Comparison of ENCODE assay signal across 14 cellular contexts in genomic region chr11:44729065-44729464, GRCh38. TPM values are rescaled to one million over a fixed set of nuclear protein-coding genes. Genes with fewer than 3 reads are reported as not detected.
DNase-seq lines count a peak whose midpoint lies in the region; ATAC-seq and TF ChIP-seq lines count a peak whose summit lies in the region.
"Had no signal": no experiment of that assay in that cellular context is flagged by ENCODE, and none has a peak within 500 bp of the region (broad histone marks: within the 10 kb centered on the region; RNA-seq: fewer than 3 reads in every experiment).

No MANE protein-coding gene starts in this region.

- H2AK5ac ChIP-seq in neuronal stem cell (ENCODE audit: low read depth, low read length), result no peak overlapping the region

- H3K27me3 ChIP-seq in GM23338 (ENCODE audit: insufficient read depth), result peaks cover 84% of the 10 kb centered on the region
- H3K27me3 ChIP-seq in right cardiac atrium (ENCODE audit: control insufficient read depth, insufficient read depth), result no peaks in the 10 kb centered on the region
- no peaks in the 10 kb centered on the region for H3K27me3 ChIP-seq in neuronal stem cell (ENCODE audit: control insufficient read depth in 3 of 3, insufficient read depth in 3 of 3, low read depth in 1 of 3, low read length in 3 of 3)
- H3K27me3 ChIP-seq: ascending aorta had no signal

- no peak overlapping the region for H2AFZ ChIP-seq in GM23338
- no peak overlapping the region for H2AFZ ChIP-seq in neuronal stem cell (ENCODE audit: low read length)

- H3K4me2 ChIP-seq in GM23338, result peak overlapping the region; percentile 94
- H3K4me2 ChIP-seq in neuronal stem cell (ENCODE audit: insufficient read depth, low read length, poor library complexity, severe bottlenecking), result peak overlapping the region; percentile 60

- H2BK15ac ChIP-seq in neuronal stem cell (ENCODE audit: low read length), result no peak overlapping the region

- CTCF ChIA-PET in WTC11 (lab: Charles Lee), result interaction anchor here (0.8 to 2.8 kb wide), 2 partner anchors 17 to 182 kb away, joined by 3 to 16 read pairs; no protein-coding TSS in a partner anchor

- 44% methylated on average over 2 of the region's 2 CpGs for WGBS in right cardiac atrium
- no CpG with 5 or more reads among the region's 2 CpGs for WGBS in neuronal stem cell (ENCODE audit: extremely low coverage in 2 of 2, insufficient read length in 2 of 2, insufficient replicate concordance in 1 of 2), 2 donors

- H3K4me1 Mint-ChIP-seq in GM23338, result peaks cover 74% of the 10 kb centered on the region
- peaks cover 69% of the 10 kb centered on the region for H3K4me1 Mint-ChIP-seq in WTC11

- no peak overlapping the region for H2BK120ac ChIP-seq in neuronal stem cell (ENCODE audit: low read depth, low read length)

- DNase-seq in GM23338 (ENCODE audit: low spot score), result peak; percentile 78
- no peak for DNase-seq in WTC11 (ENCODE audit: low spot score)
- DNase-seq in right cardiac atrium, result no peak
- DNase-seq in neuronal stem cell (ENCODE audit: low spot score), result peak; percentile 35
- no peak for DNase-seq in G401 (ENCODE audit: low spot score)
- no peak for DNase-seq in NK-92 (lab: John Stamatoyannopoulos, UW; ENCODE audit: unreplicated experiment)
- DNase-seq: activated CD8-positive, alpha-beta T cell treated with anti-CD3 and anti-CD28 coated beads, Interleukin-2, amount 10 ng/mL, durations not matched to agents 7 days and 5 days; GOT3; NCI-H2081 treated with DMSO at 0.1 percent for 48 hours; SW 1271 had no signal

- no peak overlapping the region for H3K27ac Mint-ChIP-seq in GM23338
- no peak overlapping the region for H3K27ac Mint-ChIP-seq in WTC11
- H3K27ac Mint-ChIP-seq: activated CD8-positive, alpha-beta T cell treated with anti-CD3 and anti-CD28 coated beads, Interleukin-2, amount 10 ng/mL, durations not matched to agents 7 days and 5 days had no signal

- H3K18ac ChIP-seq in neuronal stem cell (ENCODE audit: low read length), result no peak overlapping the region

- no peak overlapping the region for H3K14ac ChIP-seq in neuronal stem cell (ENCODE audit: low read length)

- H3K4ac ChIP-seq in neuronal stem cell (ENCODE audit: low read length), result no peak overlapping the region

- H3K79me1 ChIP-seq in neuronal stem cell (ENCODE audit: low read depth, low read length), result peaks cover 9% of the 10 kb centered on the region

- peak; percentile 29 for ATAC-seq in GM23338
- ATAC-seq in WTC11, result peak; percentile 2
- ATAC-seq in right cardiac atrium, result peak in 1 of 2 donors; percentile 54
- no peak for ATAC-seq in HG03196 (IDR thresholded peaks at IDR 0.05; ENCODE audit: unreplicated experiment)
- ATAC-seq: activated CD8-positive, alpha-beta T cell treated with anti-CD3 and anti-CD28 coated beads, Interleukin-2, amount 10 ng/mL, durations not matched to agents 7 days and 5 days; K562 had no signal

- H3K36me3 Mint-ChIP-seq in GM23338 (ENCODE audit: low read depth) (peaks cover 15% of the 10 kb centered on the region; the same call in 1 of the 3 replicates), WTC11 (peaks cover 6% of the 10 kb centered on the region; the same call in 1 of the 2 replicates)

- in situ Hi-C loops in G401 (cut with HindIII; ENCODE audit: low sequenced_read_pairs), result loop anchor here (5.0 kb wide), 1 partner anchor 163 kb away; no protein-coding TSS in a partner anchor

- no peak overlapping the region for H3K23ac ChIP-seq in neuronal stem cell (ENCODE audit: low read depth, low read length, poor library complexity)

- H3K4me3 ChIP-seq in GM23338 (peak overlapping the region; percentile 81), right cardiac atrium (ENCODE audit: low read length) (peak overlapping the region; percentile 62), neuronal stem cell (ENCODE audit: low read length in 2 of 2) (peak overlapping the region; percentile 73 to 81)
- H3K4me3 ChIP-seq: ascending aorta, K562 had no signal

- POLR2A ChIA-PET in WTC11 (lab: Charles Lee), result no interaction called here

- peak overlapping the region; percentile 97 for H2BK5ac ChIP-seq in neuronal stem cell (ENCODE audit: low read length)

- no peak for TF ChIP-seq CTCF in GM23338 (conservative IDR thresholded peaks at IDR 0.05; ENCODE audit: low read depth in 2 of 2)
- TF ChIP-seq CTCF in WTC11 (IDR thresholded peaks at IDR 0.05), result no peak

- H3K9me3 ChIP-seq in right cardiac atrium (ENCODE audit: control insufficient read depth, low read length), result no peaks in the 10 kb centered on the region
- peaks cover 0 to 6% of the 10 kb centered on the region in 2 donors for H3K9me3 ChIP-seq in neuronal stem cell (replicated peaks in 1 of 2; ENCODE audit: control insufficient read depth in 2 of 2, insufficient read depth in 1 of 2, low read depth in 1 of 2, low read length in 2 of 2)
- H3K9me3 ChIP-seq: ascending aorta, neutrophil had no signal

- H3K36me3 ChIP-seq in GM23338 (ENCODE audit: insufficient read depth) (no peaks in the 10 kb centered on the region), neuronal stem cell (replicated peaks in 1 of 2; ENCODE audit: control insufficient read depth in 2 of 2, insufficient read depth in 2 of 2, low read length in 2 of 2) (peaks cover 0 to 12% of the 10 kb centered on the region in 2 donors)
- H3K36me3 ChIP-seq: ascending aorta, neutrophil had no signal

- H3K9ac ChIP-seq in neuronal stem cell (ENCODE audit: low read depth, low read length, poor library complexity), result no peak overlapping the region

- H3K27ac ChIP-seq in GM23338 (ENCODE audit: low read depth), result no peak overlapping the region
- H3K27ac ChIP-seq in right cardiac atrium (ENCODE audit: low read length), result peak overlapping the region; percentile 90
- H3K27ac ChIP-seq in neuronal stem cell (replicated peaks; ENCODE audit: low read length), result peak overlapping the region; percentile 65
- H3K27ac ChIP-seq: ascending aorta, neutrophil had no signal

- no peak overlapping the region for H4K91ac ChIP-seq in neuronal stem cell (ENCODE audit: low read depth, low read length, poor library complexity)

- peaks cover 73% of the 10 kb centered on the region for H3K4me1 ChIP-seq in GM23338 (ENCODE audit: insufficient read depth)
- H3K4me1 ChIP-seq in right cardiac atrium (ENCODE audit: control insufficient read depth, insufficient read depth, low read length), result peaks cover 18% of the 10 kb centered on the region
- peaks cover 40 to 49% of the 10 kb centered on the region in 2 donors for H3K4me1 ChIP-seq in neuronal stem cell (ENCODE audit: control insufficient read depth in 2 of 2, insufficient read depth in 1 of 2, low read depth in 1 of 2, low read length in 2 of 2)

- H3K79me2 ChIP-seq in GM23338 (replicated peaks; ENCODE audit: insufficient read depth), result peaks cover 4% of the 10 kb centered on the region; the same call in 1 of the 2 replicates

- H3K4me3 Mint-ChIP-seq in GM23338 (peak overlapping the region; percentile 81), WTC11 (peak overlapping the region; percentile 78)

- peaks cover 4% of the 10 kb centered on the region; the same call in 1 of the 2 replicates for H4K20me1 ChIP-seq in GM23338 (replicated peaks; ENCODE audit: insufficient read depth)

- peaks cover 23% of the 10 kb centered on the region for H3F3A ChIP-seq in GM23338 (replicated peaks; ENCODE audit: low read depth)

- no peak overlapping the region for H2BK12ac ChIP-seq in neuronal stem cell (ENCODE audit: low read length)

- H3K27me3 Mint-ChIP-seq in GM23338 (ENCODE audit: insufficient read depth, low read depth, poor library complexity) (peaks cover 63% of the 10 kb centered on the region), WTC11 (ENCODE audit: low read depth) (peaks cover 72% of the 10 kb centered on the region)

- intact Hi-C loops in right cardiac atrium (cut with DNase I), result loop anchor here (2.0 to 10.0 kb wide), 8 partner anchors 46 to 183 kb away; no protein-coding TSS in a partner anchor

- no peak overlapping the region for H4K8ac ChIP-seq in neuronal stem cell (ENCODE audit: low read depth, low read length)

- H3K9me2 ChIP-seq in GM23338 (ENCODE audit: insufficient read depth), result 0 out of 2 replicates have a peak, but pooled peaks cover 4% of the 10 kb centered on the region

- no peaks in the 10 kb centered on the region; the same call in 2 of the 3 replicates for H3K9me3 Mint-ChIP-seq in GM23338
- H3K9me3 Mint-ChIP-seq in WTC11, result peaks cover 7% of the 10 kb centered on the region; the same call in 1 of the 2 replicates

TF ChIP-seq in GM23338, 12 proteins besides CTCF, POLR2A, EP300 and RAD21:
- TF ChIP-seq POLR2AphosphoS5 (IDR thresholded peaks at IDR 0.05; ENCODE audit: low read depth) (no peak), NANOG (IDR thresholded peaks at IDR 0.05; ENCODE audit: borderline replicate concordance) (no peak), STAT1 (IDR thresholded peaks at IDR 0.05; ENCODE audit: unreplicated experiment) (no peak)

TF ChIP-seq in WTC11, 78 proteins besides CTCF, POLR2A, EP300 and RAD21:
- TF ChIP-seq ZBTB43 (CRISPR knock-in tag; IDR thresholded peaks at IDR 0.05) (no peak), IRF2 (CRISPR knock-in tag; IDR thresholded peaks at IDR 0.05; ENCODE audit: borderline replicate concordance, low read depth) (no peak), GABPB1 (CRISPR knock-in tag; IDR thresholded peaks at IDR 0.05) (no peak)

RNA-seq across cellular contexts. Expression of gene TSPAN18, which starts 2.3 kb away (rescaled TPM):
- total RNA-seq in GM23338 (2014; rRNA removed; shearing (Covaris generic)), result 10.6 and 12.0 TPM in 2 replicates
- polyA plus RNA-seq in GM23338 (2016; fragmentation: Nextera tagmentation; extraction: Ambion mirVana) (5.8 and 6.0 TPM in 2 replicates), right cardiac atrium (120 TPM)
- total RNA-seq in WTC11 (2021) (35.2 to 44.7 TPM (median 37.6 TPM) in 3 replicates), right cardiac atrium (100 to 1,000 TPM; 158 to 236 (median 207) TPM)
- 144 TPM for polyA plus RNA-seq in neuronal stem cell (2013, experiment 1 of 2)
- polyA plus RNA-seq in neuronal stem cell (2013, experiment 2 of 2), result 146 TPM
- total RNA-seq in G401 (2014; rRNA removed; shearing (Covaris generic)), result 11.6 and 13.3 TPM in 2 replicates

Comparison
In these comparisons a context has a peak if more than half of its experiments do, and no peak if none do; other contexts are left out.
1. DNase-seq: peak in GM23338 (single experiment) and neuronal stem cell (single experiment); none in WTC11 (single experiment), right cardiac atrium (0 of 3), G401 (single experiment) and NK-92 (single experiment).
2. Peak in every context shown above with its lines, with median percentiles within 50 percentile points of each other: H3K4me3 ChIP-seq.